In genomic region chr1:225260319-225260718, GRCh38 we compare ENCODE assay signal across 27 cellular contexts.
"Had no signal": no experiment of that assay in that cellular context is flagged by ENCODE, and none has a peak within 500 bp of the region (broad histone marks: within the 10 kb centered on the region; RNA-seq: fewer than 3 reads in every experiment).

No MANE protein-coding gene starts in this region.

- H2AFZ ChIP-seq: hepatocyte had no signal

- H3K4me1 ChIP-seq: colonic mucosa, esophagus muscularis mucosa, esophagus squamous epithelium, foreskin keratinocyte, gastrocnemius medialis, gastroesophageal sphincter, heart left ventricle, heart right ventricle had no signal

- DNase-seq: colonic mucosa; cortex of kidney; dermis blood vessel endothelial cell; effector CD4-positive, alpha-beta T cell; effector CD8-positive, alpha-beta T cell; effector memory CD4-positive, alpha-beta T cell; effector memory CD8-positive, alpha-beta T cell; endodermal cell; erythroblast; esophagus squamous epithelium; foreskin fibroblast; foreskin keratinocyte; foreskin melanocyte; gastrocnemius medialis; glutamatergic neuron; head of caudate nucleus; heart left ventricle; heart right ventricle had no signal

- H3K27me3 ChIP-seq: colonic mucosa, esophagus muscularis mucosa, esophagus squamous epithelium, foreskin keratinocyte, gastrocnemius medialis, gastroesophageal sphincter, heart left ventricle, heart right ventricle, hepatocyte had no signal

- FAIRE-seq: colon, endometrium, endothelial cell of umbilical vein had no signal

- ATAC-seq: effector memory CD8-positive, alpha-beta T cell; esophagus mucosa; foreskin keratinocyte; gastrocnemius medialis; gastroesophageal sphincter; heart left ventricle; heart right ventricle had no signal

- H3K27ac ChIP-seq: colonic mucosa, coronary artery, epithelial cell of prostate, esophagus muscularis mucosa, esophagus squamous epithelium, foreskin keratinocyte, gastrocnemius medialis, gastroesophageal sphincter, heart left ventricle, heart right ventricle, hepatocyte had no signal

- H3K4me2 ChIP-seq: hepatocyte had no signal

- H3K36me3 ChIP-seq: colonic mucosa, esophagus muscularis mucosa, esophagus squamous epithelium, gastrocnemius medialis, gastroesophageal sphincter, heart left ventricle, heart right ventricle had no signal

- H3K9me3 ChIP-seq: colonic mucosa had no signal

- H3K4me3 ChIP-seq: colonic mucosa, coronary artery, esophagus muscularis mucosa, esophagus squamous epithelium, gastrocnemius medialis, gastroesophageal sphincter, heart left ventricle, heart right ventricle, hepatocyte had no signal

- H3K79me2 ChIP-seq: hepatocyte had no signal
